ENCODE assay signal across 1 cellular context in genomic region chr2:63078852-63079606, GRCh38.
TF ChIP-seq lines count a peak whose summit lies in the region.

No MANE protein-coding gene starts in this region.

TF ChIP-seq in GM23338, 12 proteins besides CTCF, POLR2A, EP300 and RAD21 (continued from another document):
- TF ChIP-seq ZNF462 (CRISPR knock-in tag; IDR thresholded peaks at IDR 0.05) (no peak), ZNF331 (CRISPR knock-in tag; IDR thresholded peaks at IDR 0.05; ENCODE audit: low read depth) (no peak), CREB1 (CRISPR knock-in tag; IDR thresholded peaks at IDR 0.05; ENCODE audit: low read depth) (no peak), POLR2AphosphoS5 (IDR thresholded peaks at IDR 0.05; ENCODE audit: low read depth) (no peak)
TF ChIP-seq in GM23338: peak in this region for 0.
